17 cellular contexts compared by ENCODE assay signal in the genomic region with DNA sequence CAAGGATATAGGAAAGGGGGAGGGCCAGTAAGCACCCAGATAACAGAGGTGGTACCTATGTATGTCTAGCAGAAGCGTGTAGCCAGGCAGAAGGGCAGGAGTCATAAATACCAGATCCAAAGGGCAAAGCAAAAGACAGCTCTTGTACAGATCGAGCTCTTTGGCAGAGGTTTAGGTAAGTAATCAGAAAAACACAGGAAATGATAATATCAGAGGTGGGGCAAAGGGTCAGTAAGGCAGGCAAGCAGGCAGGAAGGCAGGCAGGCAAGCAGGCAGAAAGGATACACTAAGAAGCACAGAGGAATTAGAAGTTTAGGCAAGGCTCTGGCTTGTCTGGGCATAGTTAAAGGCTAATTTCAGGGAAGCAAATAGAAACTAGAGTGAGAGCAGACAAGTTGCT. TPM values are rescaled to one million over a fixed set of nuclear protein-coding genes. Genes with fewer than 3 reads are reported as not detected.
DNase-seq lines count a peak whose midpoint lies in the region; ATAC-seq and TF ChIP-seq lines count a peak whose summit lies in the region.
"Had no signal": no experiment of that assay in that cellular context is flagged by ENCODE, and none has a peak within 500 bp of the region (broad histone marks: within the 10 kb centered on the region; RNA-seq: fewer than 3 reads in every experiment).

No MANE protein-coding gene starts in this region.

- H3K4me2 ChIP-seq in mammary epithelial cell (ENCODE audit: insufficient read depth, low read depth, low read length) = peak overlapping the region; percentile 71
- H3K4me2 ChIP-seq: PC-9 had no signal

- TF ChIP-seq EP300 in esophagus muscularis mucosa (IDR thresholded peaks at IDR 0.05) = no peak

- H3K4me3 ChIP-seq in right cardiac atrium (ENCODE audit: low read length) (no peak overlapping the region), mammary epithelial cell (replicated peaks in 1 of 3; ENCODE audit: insufficient read depth in 1 of 3, low read depth in 2 of 3, low read length in 3 of 3) (no peak overlapping the region), mucosa of rectum (ENCODE audit: low read length in 2 of 2) (peak overlapping the region in 1 of 2 donors; percentile 17), esophagus muscularis mucosa (no peak overlapping the region)
- H3K4me3 ChIP-seq: coronary artery, heart right ventricle, PC-9 had no signal

- H2AFZ ChIP-seq in mammary epithelial cell (ENCODE audit: low read depth, low read length) = peak overlapping the region; percentile 40
- H2AFZ ChIP-seq: PC-9 had no signal

- TF ChIP-seq POLR2A in esophagus muscularis mucosa (IDR thresholded peaks at IDR 0.05; ENCODE audit: low read depth) = no peak

- DNase-seq in right cardiac atrium (no peak), Right ventricle myocardium inferior (ENCODE audit: missing footprints) (no peak), mammary epithelial cell (peak; percentile 25), esophagus muscularis mucosa (ENCODE audit: extremely low spot score) (no peak), caudate nucleus (lab: John Stamatoyannopoulos, UW) (no peak), Ammon's horn (ENCODE audit: low spot score) (no peak)
- no peak for DNase-seq in stimulated activated CD8-positive, alpha-beta memory T cell treated with anti-CD3 and anti-CD28 coated beads, Interleukin-4, amount 100 ng/mL, for 48 hours
- DNase-seq: activated B cell treated with CpG ODN at 0.5 μM for 24 hours, amniotic stem cell, DMS153, heart right ventricle, NCI-H1930, NCI-H526, PC-9 had no signal

- no peaks in the 10 kb centered on the region for H3K79me2 ChIP-seq in mammary epithelial cell (ENCODE audit: insufficient read depth, low read length)

- H3K27ac ChIP-seq in right cardiac atrium (ENCODE audit: low read length) (peak overlapping the region; percentile 34), mammary epithelial cell (ENCODE audit: insufficient read depth, low read depth, low read length) (peak overlapping the region; percentile 28), mucosa of rectum (ENCODE audit: low read depth in 2 of 2, low read length in 2 of 2) (peak overlapping the region; percentile 11 to 35), esophagus muscularis mucosa (replicated peaks in 1 of 4) (peak overlapping the region in 1 of 4 donors; percentile 75), caudate nucleus (ENCODE audit: low read depth, low read length) (no peak overlapping the region)
- H3K27ac ChIP-seq: PC-9 had no signal

- H3K4me1 ChIP-seq in right cardiac atrium (ENCODE audit: control insufficient read depth, insufficient read depth, low read length) (peaks cover 20% of the 10 kb centered on the region), mammary epithelial cell (ENCODE audit: insufficient read depth, low read length) (peaks cover 32% of the 10 kb centered on the region), mucosa of rectum (ENCODE audit: control insufficient read depth in 2 of 2, insufficient read depth in 2 of 2, low read length in 2 of 2) (peaks cover 15 to 20% of the 10 kb centered on the region in 2 donors), esophagus muscularis mucosa (peaks cover 24 to 28% (median 26%) of the 10 kb centered on the region in 4 donors)

- H3K9ac ChIP-seq in mammary epithelial cell (ENCODE audit: insufficient read depth, low read length) (peak overlapping the region; percentile 6), mucosa of rectum (ENCODE audit: low read depth in 1 of 2, low read length in 2 of 2) (peak overlapping the region in 1 of 2 donors; percentile 18)

- H3K27me3 ChIP-seq in right cardiac atrium (ENCODE audit: control insufficient read depth, insufficient read depth) (no peaks in the 10 kb centered on the region), mammary epithelial cell (ENCODE audit: insufficient read depth, low read length) (no peaks in the 10 kb centered on the region), mucosa of rectum (ENCODE audit: control insufficient read depth in 2 of 2, insufficient read depth in 2 of 2, low read length in 2 of 2) (no peaks in the 10 kb centered on the region), esophagus muscularis mucosa (no peaks in the 10 kb centered on the region)
- H3K27me3 ChIP-seq: heart right ventricle had no signal

- in situ Hi-C loops in mammary epithelial cell (cut with MboI; ENCODE audit: low sequenced_read_pairs in 2 of 2) = no loop called here

- ATAC-seq in right cardiac atrium = peak; percentile 3 to 39
- ATAC-seq in Right ventricle myocardium inferior = no peak

- CTCF ChIA-PET in mammary epithelial cell (lab: Charles Lee; ENCODE audit: low non-redundant PET) = interaction anchor here (0.7 kb wide), 1 partner anchor 10 kb away, joined by 4 read pairs; no protein-coding TSS in a partner anchor

- intact Hi-C loops in right cardiac atrium (cut with DNase I) = no loop called here
- intact Hi-C loops in Right ventricle myocardium inferior (cut with DNase I) = no loop called here
- intact Hi-C loops in mammary epithelial cell (cut with micrococcal nuclease) = loop anchor here (2.0 to 5.0 kb wide), 2 partner anchors 197 to 373 kb away; no protein-coding TSS in a partner anchor
- intact Hi-C loops in esophagus muscularis mucosa (cut with DNase I) = loop anchor here (10.0 kb wide), 2 partner anchors 81 to 201 kb away; a partner anchor contains a TSS

- WGBS in right cardiac atrium = 57% methylated on average over 2 of the region's 2 CpGs
- 43% methylated on average over 2 of the region's 2 CpGs for WGBS in mammary epithelial cell (ENCODE audit: low coverage, missing lambda C conversion rate)
- 85% methylated on average over 2 of the region's 2 CpGs for WGBS in esophagus muscularis mucosa

- no TSS peak for BruUV-seq in mammary epithelial cell (replicated peaks; lab: Mats Ljungman, UMichigan)

- H3K9me3 ChIP-seq in right cardiac atrium (ENCODE audit: control insufficient read depth, low read length) (no peaks in the 10 kb centered on the region), mammary epithelial cell (replicated peaks; ENCODE audit: insufficient read depth, low read length) (no peaks in the 10 kb centered on the region), mucosa of rectum (ENCODE audit: control insufficient read depth in 2 of 2, low read length in 2 of 2) (no peaks in the 10 kb centered on the region), esophagus muscularis mucosa (no peaks in the 10 kb centered on the region)
- H3K9me3 ChIP-seq: heart right ventricle had no signal

- dilution Hi-C loops in mammary epithelial cell (cut with HindIII; ENCODE audit: low sequenced_read_pairs) = no loop called here

- H3K36me3 ChIP-seq in mammary epithelial cell (ENCODE audit: insufficient read depth, low read length) (no peaks in the 10 kb centered on the region), mucosa of rectum (ENCODE audit: control insufficient read depth in 2 of 2, insufficient read depth in 2 of 2, low read length in 2 of 2) (peaks cover 15 to 16% of the 10 kb centered on the region in 2 donors), esophagus muscularis mucosa (peaks cover 8 to 86% (median 47%) of the 10 kb centered on the region in 4 donors)

- TF ChIP-seq CTCF in mammary epithelial cell (conservative IDR thresholded peaks at IDR 0.05 in 1 of 2, IDR thresholded peaks at IDR 0.05 in 1 of 2; ENCODE audit: extremely low read depth in 1 of 2, insufficient read depth in 1 of 2, low read depth in 1 of 2, low read length in 2 of 2) (no peak), esophagus muscularis mucosa (IDR thresholded peaks at IDR 0.05) (no peak)

- H4K20me1 ChIP-seq in mammary epithelial cell (ENCODE audit: insufficient read depth, low read length) = no peaks in the 10 kb centered on the region

RNA-seq across cellular contexts. Expression of a gene that starts 22.7 kb away (rescaled TPM):
- total RNA-seq in right cardiac atrium = under 1 TPM; 0.28 to 0.53 (median 0.30) TPM
- 0.16 TPM for polyA plus RNA-seq in right cardiac atrium
- total RNA-seq in Right ventricle myocardium inferior = 0.16 TPM
- under 1 TPM; 0.12 to 0.17 TPM for total RNA-seq in mammary epithelial cell
- polyA plus RNA-seq in mammary epithelial cell = 0.02 TPM
- polyA minus RNA-seq in mammary epithelial cell = not detected
- total RNA-seq in esophagus muscularis mucosa = under 1 TPM; 0.17 to 0.52 (median 0.47) TPM
- total RNA-seq: kidney epithelial cell had no signal

Comparison
In these comparisons a context has a peak if more than half of its experiments do, and no peak if none do; other contexts are left out.
1. intact Hi-C loops: an anchor here in mammary epithelial cell (2.0 to 5.0 kb wide) and esophagus muscularis mucosa (10.0 kb wide); none called in right cardiac atrium and Right ventricle myocardium inferior.